In the genomic region with DNA sequence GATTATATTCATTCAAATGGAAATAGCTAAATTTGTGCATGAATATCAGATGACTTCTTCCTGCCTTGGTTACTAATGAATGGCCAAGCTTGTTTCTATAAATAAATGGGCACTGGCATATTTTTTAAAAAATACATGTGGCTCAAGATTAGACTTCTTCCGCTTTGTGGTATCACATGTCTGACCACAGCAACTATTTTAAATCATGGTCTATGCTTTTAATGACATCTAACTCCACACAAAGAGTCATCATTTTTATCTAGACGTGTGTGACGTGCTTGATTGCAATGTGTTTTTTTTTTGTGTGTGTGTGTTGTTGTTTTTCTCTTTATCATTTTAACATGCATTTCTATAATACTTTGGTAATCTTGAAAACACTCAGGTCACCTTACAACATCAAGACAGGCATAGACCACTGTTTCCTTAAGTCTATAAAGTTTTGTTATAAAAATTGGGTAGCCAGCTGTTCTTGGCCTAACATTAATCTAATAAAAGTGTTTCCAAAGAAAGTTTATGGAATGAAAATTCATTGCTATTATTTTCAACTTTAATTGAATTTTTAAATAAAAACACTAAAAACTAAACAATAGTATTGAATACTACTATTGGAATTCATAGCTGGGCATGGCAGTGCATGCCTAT, we compare ENCODE assay signal across 12 cellular contexts. TPM values are rescaled to one million over a fixed set of nuclear protein-coding genes. Genes with fewer than 3 reads are reported as not detected.
DNase-seq lines count a peak whose midpoint lies in the region; ATAC-seq, FAIRE-seq and TF ChIP-seq lines count a peak whose summit lies in the region.
"Had no signal": no experiment of that assay in that cellular context is flagged by ENCODE, and none has a peak within 500 bp of the region (broad histone marks: within the 10 kb centered on the region; RNA-seq: fewer than 3 reads in every experiment).

No MANE protein-coding gene starts in this region.

- no peaks in the 10 kb centered on the region for H3K27me3 Mint-ChIP-seq in GM23338 (ENCODE audit: insufficient read depth, low read depth, poor library complexity)

- H3K36me3 ChIP-seq in BLaER1 treated with 17β-estradiol and CSF1 and Interleukin-3, amounts not matched to agents 10 nM and 100 nM: no peaks in the 10 kb centered on the region
- no peaks in the 10 kb centered on the region for H3K36me3 ChIP-seq in K562 (ENCODE audit: control insufficient read depth, insufficient read depth, low read length)
- no peaks in the 10 kb centered on the region for H3K36me3 ChIP-seq in thyroid gland
- H3K36me3 ChIP-seq in GM23338 (ENCODE audit: insufficient read depth): no peaks in the 10 kb centered on the region
- H3K36me3 ChIP-seq: cardiac muscle cell, spleen had no signal

- H3K9me3 ChIP-seq in BLaER1 treated with 17β-estradiol and CSF1 and Interleukin-3, amounts not matched to agents 10 nM and 100 nM (replicated peaks in 1 of 11): peaks cover 0 to 3% (median 0%) of the 10 kb centered on the region in 11 experiments; a peak in 2 of 22 replicates
- no peaks in the 10 kb centered on the region; the same call in 1 of the 2 replicates for H3K9me3 ChIP-seq in K562 (replicated peaks; ENCODE audit: control insufficient read depth, insufficient read depth, low read depth, low read length)
- no peaks in the 10 kb centered on the region for H3K9me3 ChIP-seq in thyroid gland
- H3K9me3 ChIP-seq: spleen had no signal

- TF ChIP-seq CTCF in K562 (IDR thresholded peaks at IDR 0.05 in 2 of 3, conservative IDR thresholded peaks at IDR 0.05 in 1 of 3; ENCODE audit: insufficient read depth in 2 of 3, low read depth in 1 of 3, low read length in 3 of 3) (no peak), thyroid gland (IDR thresholded peaks at IDR 0.05) (no peak), GM23338 (conservative IDR thresholded peaks at IDR 0.05; ENCODE audit: low read depth in 2 of 2) (no peak)

- no peak for TF ChIP-seq RAD21 in K562 (CRISPR knock-in tag; conservative IDR thresholded peaks at IDR 0.05 in 1 of 2, IDR thresholded peaks at IDR 0.05 in 1 of 2)

- no peaks in the 10 kb centered on the region for H3K79me2 ChIP-seq in K562 (ENCODE audit: control insufficient read depth, insufficient read depth, low read length)
- H3K79me2 ChIP-seq in GM23338 (replicated peaks; ENCODE audit: insufficient read depth): no peaks in the 10 kb centered on the region

- H3K4me1 Mint-ChIP-seq in GM23338: no peaks in the 10 kb centered on the region

- FAIRE-seq in K562 (lab: Jason Lieb, UNC): no peak
- FAIRE-seq: H1 had no signal

- WGBS in K562 (ENCODE audit: insufficient coverage, low coverage, missing lambda C conversion rate): 1% methylated on average over 3 of the region's 3 CpGs
- WGBS in thyroid gland, 2 donors: 86 to 87% methylated on average over 3 of the region's 3 CpGs

- ATAC-seq in GM21576 (IDR thresholded peaks at IDR 0.05; ENCODE audit: unreplicated experiment) (peak; percentile 28), HG03575 (IDR thresholded peaks at IDR 0.05; ENCODE audit: extremely low read depth, insufficient number of reproducible peaks, low FRiP score, unreplicated experiment) (peak; percentile 17), K562 (no peak), GM23338 (no peak)
- no peak for ATAC-seq in activated naive CD4-positive, alpha-beta T cell treated with anti-CD3 and anti-CD28 coated beads, Interleukin-2, amount 50 U/mL, for 72 hours

- H3K4me1 ChIP-seq in BLaER1 treated with 17β-estradiol and CSF1 and Interleukin-3, amounts not matched to agents 10 nM and 100 nM: peaks cover 26 to 94% (median 66%) of the 10 kb centered on the region in 10 experiments
- H3K4me1 ChIP-seq in K562 (replicated peaks in 1 of 2; ENCODE audit: control insufficient read depth in 2 of 2, insufficient read depth in 2 of 2, low read length in 2 of 2): no peaks in the 10 kb centered on the region
- H3K4me1 ChIP-seq in thyroid gland: no peaks in the 10 kb centered on the region
- H3K4me1 ChIP-seq in GM23338 (ENCODE audit: insufficient read depth): no peaks in the 10 kb centered on the region

- peak overlapping the region in 10 of 11 experiments; percentile 16 to 67 (median 40); a peak in 19 of 22 replicates for H3K4me2 ChIP-seq in BLaER1 treated with 17β-estradiol and CSF1 and Interleukin-3, amounts not matched to agents 10 nM and 100 nM
- no peak overlapping the region for H3K4me2 ChIP-seq in K562 (ENCODE audit: insufficient read depth, low read length)
- no peak overlapping the region for H3K4me2 ChIP-seq in GM23338

- no peaks in the 10 kb centered on the region for H3K9me1 ChIP-seq in K562 (ENCODE audit: control insufficient read depth, insufficient read depth, low read length)

- H3K36me3 Mint-ChIP-seq in activated naive CD4-positive, alpha-beta T cell treated with anti-CD3 and anti-CD28 coated beads, Interleukin-2, amount 50 U/mL, for 72 hours: no peaks in the 10 kb centered on the region
- no peaks in the 10 kb centered on the region for H3K36me3 Mint-ChIP-seq in GM23338 (ENCODE audit: low read depth)

- intact Hi-C loops in K562 (cut with micrococcal nuclease) (no loop called here), thyroid gland (cut with DNase I) (no loop called here)

- H4K20me1 ChIP-seq in BLaER1 treated with 17β-estradiol and CSF1 and Interleukin-3, amounts not matched to agents 10 nM and 100 nM: no peaks in the 10 kb centered on the region
- H4K20me1 ChIP-seq in K562 (replicated peaks; ENCODE audit: control insufficient read depth, insufficient read depth, low read length): no peaks in the 10 kb centered on the region
- H4K20me1 ChIP-seq in GM23338 (replicated peaks; ENCODE audit: insufficient read depth): no peaks in the 10 kb centered on the region

- no peaks in the 10 kb centered on the region for H3K9me3 Mint-ChIP-seq in activated naive CD4-positive, alpha-beta T cell treated with anti-CD3 and anti-CD28 coated beads, Interleukin-2, amount 50 U/mL, for 72 hours
- no peaks in the 10 kb centered on the region for H3K9me3 Mint-ChIP-seq in GM23338

- H3K9ac ChIP-seq in BLaER1 treated with 17β-estradiol and CSF1 and Interleukin-3, amounts not matched to agents 10 nM and 100 nM: peak overlapping the region in 1 of 11 experiments; percentile 60; a peak in 1 of 22 replicates
- no peak overlapping the region for H3K9ac ChIP-seq in K562 (ENCODE audit: insufficient read depth in 1 of 2, low read depth in 2 of 2, low read length in 2 of 2)

- peaks cover 0 to 15% (median 0%) of the 10 kb centered on the region in 11 experiments; a peak in 2 of 22 replicates for H3K27me3 ChIP-seq in BLaER1 treated with 17β-estradiol and CSF1 and Interleukin-3, amounts not matched to agents 10 nM and 100 nM
- H3K27me3 ChIP-seq in K562 (ENCODE audit: control insufficient read depth in 2 of 2, insufficient read depth in 2 of 2, low read length in 2 of 2) (no peaks in the 10 kb centered on the region), thyroid gland (no peaks in the 10 kb centered on the region), GM23338 (ENCODE audit: insufficient read depth) (no peaks in the 10 kb centered on the region)
- H3K27me3 ChIP-seq: cardiac muscle cell, spleen had no signal

- POLR2A ChIA-PET in K562 (lab: Yijun Ruan, JAX): no interaction called here

- peak overlapping the region; percentile 22 to 75 (median 50); a peak in 13 of 22 replicates for H3K27ac ChIP-seq in BLaER1 treated with 17β-estradiol and CSF1 and Interleukin-3, amounts not matched to agents 10 nM and 100 nM
- H3K27ac ChIP-seq in K562 (ENCODE audit: extremely low read depth, low read depth, low read length) (no peak overlapping the region), thyroid gland (no peak overlapping the region), GM23338 (ENCODE audit: low read depth) (no peak overlapping the region)
- H3K27ac ChIP-seq: cardiac muscle cell, spleen had no signal

- H3K4me3 Mint-ChIP-seq in GM23338: no peak overlapping the region

- H3K9me2 ChIP-seq in GM23338 (ENCODE audit: insufficient read depth): no peaks in the 10 kb centered on the region

- no peak for TF ChIP-seq EP300 in K562 (IDR thresholded peaks at IDR 0.05; ENCODE audit: low read length)

- CTCF ChIA-PET in K562 (lab: Yijun Ruan, JAX; ENCODE audit: low intra/inter-chr PET ratio): no interaction called here

- H2AFZ ChIP-seq in K562 (ENCODE audit: low read depth, low read length) (no peak overlapping the region), GM23338 (no peak overlapping the region)

- no peak overlapping the region for H3K27ac Mint-ChIP-seq in activated naive CD4-positive, alpha-beta T cell treated with anti-CD3 and anti-CD28 coated beads, Interleukin-2, amount 50 U/mL, for 72 hours
- no peak overlapping the region for H3K27ac Mint-ChIP-seq in GM23338

- no TSS peak for BruUV-seq in K562 (replicated peaks; lab: Mats Ljungman, UMichigan)

- in situ Hi-C loops in K562 (cut with MboI): no loop called here

- TF ChIP-seq POLR2A in K562 (conservative IDR thresholded peaks at IDR 0.05) (no peak), thyroid gland (IDR thresholded peaks at IDR 0.05) (no peak)

- DNase-seq in K562 (ENCODE audit: extremely low read depth in 1 of 4, low spot score in 3 of 4): no peak
- no peak for DNase-seq in thyroid gland
- no peak for DNase-seq in activated naive CD4-positive, alpha-beta T cell treated with anti-CD3 and anti-CD28 coated beads, Interleukin-2, amount 50 U/mL, for 72 hours (ENCODE audit: low spot score in 2 of 2)
- DNase-seq in stimulated activated CD4-positive, alpha-beta T cell treated with anti-CD3 and anti-CD28 coated beads, Interleukin-2, amount 100 ng/mL, for 24 hours: no peak
- DNase-seq in GM23338 (ENCODE audit: low spot score): no peak
- DNase-seq: activated CD4-positive, alpha-beta T cell treated with anti-CD3 and anti-CD28 coated beads for 4 hours; spleen had no signal

- H3F3A ChIP-seq in GM23338 (replicated peaks; ENCODE audit: low read depth): no peaks in the 10 kb centered on the region

- H3K4me3 ChIP-seq in BLaER1 treated with 17β-estradiol and CSF1 and Interleukin-3, amounts not matched to agents 10 nM and 100 nM: no peak overlapping the region
- H3K4me3 ChIP-seq in K562 (no peak overlapping the region), thyroid gland (replicated peaks in 1 of 3) (no peak overlapping the region), GM23338 (no peak overlapping the region)
- H3K4me3 ChIP-seq: cardiac muscle cell, spleen had no signal

RNA-seq across cellular contexts. Expression of gene RGS1, which starts 29.5 kb away (rescaled TPM):
- total RNA-seq in K562 (2011; cell fraction: chromatin; rRNA removed; ENCODE audit: low replicate concordance): not detected in 2 replicates
- total RNA-seq in K562 (2011; cell fraction: nucleolus; rRNA removed): not detected in 2 replicates
- not detected in 2 replicates for total RNA-seq in K562 (2011; cell fraction: nucleoplasm; rRNA removed)
- not detected in 2 replicates for total RNA-seq in K562 (2014; rRNA removed)
- total RNA-seq in K562 (2014; rRNA removed; fragmentation: Illumina TruSeq; extraction: Trizol): not detected in 2 replicates
- total RNA-seq in K562 (2015; rRNA removed; fragmentation: Illumina TruSeq; extraction: Trizol): not detected in 2 replicates
- total RNA-seq in K562 (2021): 0.42 TPM in 1 of 2 replicates, not detected in the other
- polyA plus RNA-seq in K562 (2011; rRNA removed): not detected in 2 replicates
- not detected in 2 replicates for polyA plus RNA-seq in K562 (2011; cell fraction: cytosol; rRNA removed)
- polyA plus RNA-seq in K562 (2011; cell fraction: nucleus; rRNA removed): not detected in 2 replicates
- polyA plus RNA-seq in K562 (2012): 0.11 TPM in 1 of 2 replicates, not detected in the other
- polyA plus RNA-seq in K562 (2014; fragmentation: Illumina TruSeq; extraction: Trizol): not detected in 2 replicates
- not detected for polyA plus RNA-seq in K562 (2014; fragmentation: Nextera tagmentation; extraction: Ambion mirVana)
- not detected in 2 replicates for polyA plus RNA-seq in K562 (2014; rRNA removed)
- 0.42 TPM in 1 of 2 replicates, not detected in the other for polyA minus RNA-seq in K562 (2011; rRNA and poly(A)+ RNA removed)
- polyA minus RNA-seq in K562 (2011; cell fraction: cytosol; rRNA and poly(A)+ RNA removed): not detected in 2 replicates
- not detected in 2 replicates for polyA minus RNA-seq in K562 (2011; cell fraction: nucleus; rRNA and poly(A)+ RNA removed)
- total RNA-seq in thyroid gland: 10 to 100 TPM; 19.7 to 32.6 (median 23.0) TPM
- 10 to 100 TPM in 1 of 2 donors, 1 to 10 TPM in 1; 9.0 to 12.0 TPM for total RNA-seq in activated naive CD4-positive, alpha-beta T cell treated with anti-CD3 and anti-CD28 coated beads, Interleukin-2, amount 50 U/mL, for 72 hours
- not detected in 2 replicates for total RNA-seq in GM23338 (2014; rRNA removed; shearing (Covaris generic))
- not detected in 2 replicates for polyA plus RNA-seq in GM23338 (2016; fragmentation: Nextera tagmentation; extraction: Ambion mirVana)
- total RNA-seq: cardiac muscle cell, H1 had no signal
- polyA plus RNA-seq: H1 had no signal

RNA-seq across cellular contexts. Expression of gene RGS13, which starts 30.8 kb away (rescaled TPM):
- not detected in 2 replicates for total RNA-seq in K562 (2011; cell fraction: chromatin; rRNA removed; ENCODE audit: low replicate concordance)
- total RNA-seq in K562 (2011; cell fraction: nucleolus; rRNA removed): not detected in 2 replicates
- total RNA-seq in K562 (2011; cell fraction: nucleoplasm; rRNA removed): not detected in 2 replicates
- not detected in 2 replicates for total RNA-seq in K562 (2014; rRNA removed)
- not detected in 2 replicates for total RNA-seq in K562 (2014; rRNA removed; fragmentation: Illumina TruSeq; extraction: Trizol)
- total RNA-seq in K562 (2015; rRNA removed; fragmentation: Illumina TruSeq; extraction: Trizol): not detected in 2 replicates
- not detected in 2 replicates for total RNA-seq in K562 (2021)
- polyA plus RNA-seq in K562 (2011; rRNA removed): not detected in 2 replicates
- not detected in 2 replicates for polyA plus RNA-seq in K562 (2011; cell fraction: cytosol; rRNA removed)
- polyA plus RNA-seq in K562 (2011; cell fraction: nucleus; rRNA removed): not detected in 2 replicates
- not detected in 2 replicates for polyA plus RNA-seq in K562 (2012)
- not detected in 2 replicates for polyA plus RNA-seq in K562 (2014; fragmentation: Illumina TruSeq; extraction: Trizol)
- not detected for polyA plus RNA-seq in K562 (2014; fragmentation: Nextera tagmentation; extraction: Ambion mirVana)
- not detected in 2 replicates for polyA plus RNA-seq in K562 (2014; rRNA removed)
- not detected in 2 replicates for polyA minus RNA-seq in K562 (2011; rRNA and poly(A)+ RNA removed)
- not detected in 2 replicates for polyA minus RNA-seq in K562 (2011; cell fraction: cytosol; rRNA and poly(A)+ RNA removed)
- not detected in 2 replicates for polyA minus RNA-seq in K562 (2011; cell fraction: nucleus; rRNA and poly(A)+ RNA removed)
- total RNA-seq in thyroid gland: not detected
- total RNA-seq in activated naive CD4-positive, alpha-beta T cell treated with anti-CD3 and anti-CD28 coated beads, Interleukin-2, amount 50 U/mL, for 72 hours: not detected
- total RNA-seq in GM23338 (2014; rRNA removed; shearing (Covaris generic)): not detected in 2 replicates
- polyA plus RNA-seq in GM23338 (2016; fragmentation: Nextera tagmentation; extraction: Ambion mirVana): not detected in 2 replicates
- total RNA-seq: H1 had no signal
- polyA plus RNA-seq: H1 had no signal

Comparison
In these comparisons a context has a peak if more than half of its experiments do, and no peak if none do; other contexts are left out.
1. H3K27ac ChIP-seq: peak in BLaER1 treated with 17β-estradiol and CSF1 and Interleukin-3, amounts not matched to agents 10 nM and 100 nM (11 of 11); none in K562 (single experiment), thyroid gland (0 of 3) and GM23338 (single experiment).
2. H3K4me2 ChIP-seq: peak in BLaER1 treated with 17β-estradiol and CSF1 and Interleukin-3, amounts not matched to agents 10 nM and 100 nM (10 of 11); none in K562 (single experiment) and GM23338 (single experiment).
3. ATAC-seq: peak in GM21576 (single experiment) and HG03575 (single experiment); none in K562 (single experiment), activated naive CD4-positive, alpha-beta T cell treated with anti-CD3 and anti-CD28 coated beads, Interleukin-2, amount 50 U/mL, for 72 hours (0 of 2) and GM23338 (single experiment).
4. RNA of gene RGS1, which starts 29.5 kb away (total RNA-seq): 19.7 to 32.6 TPM in thyroid gland and 9.0 to 12.0 TPM in activated naive CD4-positive, alpha-beta T cell treated with anti-CD3 and anti-CD28 coated beads, Interleukin-2, amount 50 U/mL, for 72 hours; 0.42 TPM in K562 and not detected in GM23338; every median in the first group is over 4 times any median in the second.